17 cellular contexts compared by ENCODE assay signal in genomic region chr11:128195756-128196155, GRCh38.
"Had no signal": no experiment of that assay in that cellular context is flagged by ENCODE, and none has a peak within 500 bp of the region (broad histone marks: within the 10 kb centered on the region; RNA-seq: fewer than 3 reads in every experiment).

No MANE protein-coding gene starts in this region.

- H3K4me3 ChIP-seq: colonic mucosa, gastrocnemius medialis, lung, tibial artery had no signal

- H3K9me3 Mint-ChIP-seq: central memory CD8-positive, alpha-beta T cell; nephron progenitor cell had no signal

- DNase-seq: activated CD4-positive, alpha-beta T cell treated with anti-CD3 and anti-CD28 coated beads for 1 hour; activated T-cell treated with anti-CD3 and anti-CD28 coated beads for 4 hours; anterior cingulate cortex; brain microvascular endothelial cell; colonic mucosa; gastrocnemius medialis; head of caudate nucleus; kidney; nephron progenitor cell; occipital lobe; posterior cingulate gyrus; retina; substantia nigra had no signal

- ATAC-seq: gastrocnemius medialis had no signal

- H3K27me3 ChIP-seq: brain microvascular endothelial cell, colonic mucosa, gastrocnemius medialis, tibial artery had no signal

- H3K4me1 ChIP-seq: colonic mucosa, tibial artery had no signal

- H3K4me3 Mint-ChIP-seq: nephron progenitor cell had no signal

- H3K36me3 ChIP-seq: brain microvascular endothelial cell, colonic mucosa, gastrocnemius medialis, tibial artery had no signal

- H3K9me3 ChIP-seq: colonic mucosa, gastrocnemius medialis, tibial artery had no signal

- H3K27me3 Mint-ChIP-seq: central memory CD8-positive, alpha-beta T cell had no signal

- H3K27ac ChIP-seq: brain microvascular endothelial cell, colonic mucosa, gastrocnemius medialis, tibial artery, VCaP had no signal
